ENCODE assay signal across 28 cellular contexts in the genomic region with DNA sequence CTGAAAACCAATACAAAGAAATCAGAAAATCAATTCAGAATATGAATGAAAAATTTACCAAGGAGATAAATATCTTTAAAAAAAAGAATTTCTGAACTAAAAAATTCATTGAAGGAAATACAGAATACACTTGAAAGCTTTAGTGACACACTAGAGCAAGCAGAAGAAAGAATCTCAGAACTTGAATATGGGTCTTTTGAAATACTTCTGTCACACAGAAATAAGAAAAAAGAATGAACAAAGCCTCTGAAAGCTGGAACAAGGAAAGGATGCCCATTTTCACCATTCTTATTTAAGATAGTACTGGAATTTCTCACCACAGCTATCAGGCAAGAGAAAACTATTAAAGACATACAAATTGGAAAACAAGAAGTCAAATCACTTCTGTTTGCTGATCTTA.
"Had no signal": no experiment of that assay in that cellular context is flagged by ENCODE, and none has a peak within 500 bp of the region (broad histone marks: within the 10 kb centered on the region; RNA-seq: fewer than 3 reads in every experiment).

No MANE protein-coding gene starts in this region.

- FAIRE-seq: colon, endometrium, endothelial cell of umbilical vein, frontal cortex had no signal

- H3K4me1 ChIP-seq: colonic mucosa, esophagus muscularis mucosa, esophagus squamous epithelium, foreskin keratinocyte, gastrocnemius medialis, gastroesophageal sphincter, heart left ventricle, heart right ventricle had no signal

- H3K27ac ChIP-seq: colonic mucosa, coronary artery, dorsolateral prefrontal cortex, epithelial cell of prostate, esophagus muscularis mucosa, esophagus squamous epithelium, foreskin keratinocyte, gastrocnemius medialis, gastroesophageal sphincter, heart left ventricle, heart right ventricle had no signal

- DNase-seq: colonic mucosa; cortex of kidney; dermis blood vessel endothelial cell; dorsolateral prefrontal cortex; effector CD4-positive, alpha-beta T cell; effector CD8-positive, alpha-beta T cell; effector memory CD4-positive, alpha-beta T cell; effector memory CD8-positive, alpha-beta T cell; endodermal cell; erythroblast; esophagus squamous epithelium; foreskin fibroblast; foreskin keratinocyte; foreskin melanocyte; gastrocnemius medialis; glutamatergic neuron; head of caudate nucleus; heart left ventricle; heart right ventricle had no signal

- ATAC-seq: effector memory CD8-positive, alpha-beta T cell; esophagus mucosa; foreskin keratinocyte; gastrocnemius medialis; gastroesophageal sphincter; heart left ventricle; heart right ventricle had no signal

- H3K27me3 ChIP-seq: colonic mucosa, dorsolateral prefrontal cortex, esophagus muscularis mucosa, foreskin keratinocyte, gastrocnemius medialis, gastroesophageal sphincter, heart left ventricle, heart right ventricle had no signal

- H3K9me3 ChIP-seq: colonic mucosa, gastrocnemius medialis had no signal

- H3K4me3 ChIP-seq: colonic mucosa, coronary artery, dorsolateral prefrontal cortex, esophagus muscularis mucosa, esophagus squamous epithelium, gastrocnemius medialis, gastroesophageal sphincter, heart left ventricle, heart right ventricle had no signal

- H3K36me3 ChIP-seq: colonic mucosa, esophagus muscularis mucosa, esophagus squamous epithelium, gastrocnemius medialis, gastroesophageal sphincter, heart left ventricle, heart right ventricle had no signal
